In genomic region chr18:12679183-12679786, GRCh38 we compare ENCODE assay signal across 8 cellular contexts. TPM values are rescaled to one million over a fixed set of nuclear protein-coding genes. Genes with fewer than 3 reads are reported as not detected.
DNase-seq lines count a peak whose midpoint lies in the region; ATAC-seq and TF ChIP-seq lines count a peak whose summit lies in the region.

No MANE protein-coding gene starts in this region.

- H3K27ac ChIP-seq in left ventricle myocardium inferior (replicated peaks) = peak overlapping the region; percentile 92
- H3K27ac ChIP-seq in skin epidermis = peak overlapping the region in 18 of 21 experiments; percentile 36 to 83 (median 69)

- no peaks in the 10 kb centered on the region for H3K9me3 ChIP-seq in left ventricle myocardium inferior (replicated peaks)

- intact Hi-C loops in activated T-helper 1 cell treated with anti-CD3 and anti-CD28 coated beads, Interleukin-12 subunit alpha, Interleukin-12 subunit beta, Interleukin-2, Interleukin-4 antibody, amounts not matched to agents 30 ng/mL and 10 ng/mL and 1 ng/mL, durations not matched to agents 14 hours and 24 hours and 36 hours (cut with micrococcal nuclease) = no loop called here
- intact Hi-C loops in left ventricle myocardium inferior (cut with micrococcal nuclease) = no loop called here

- H3K27me3 Mint-ChIP-seq in activated T-helper 1 cell treated with anti-CD3 and anti-CD28 coated beads, Interleukin-12 subunit alpha, Interleukin-12 subunit beta, Interleukin-2, Interleukin-4 antibody, amounts not matched to agents 30 ng/mL and 10 ng/mL and 1 ng/mL, durations not matched to agents 14 hours and 24 hours and 36 hours (ENCODE audit: insufficient read depth) = no peaks in the 10 kb centered on the region

- DNase-seq in HK-2 (ENCODE audit: unreplicated experiment) = peak; percentile 10
- no peak for DNase-seq in activated T-helper 1 cell treated with anti-CD3 and anti-CD28 coated beads, Interleukin-12 subunit alpha, Interleukin-12 subunit beta, Interleukin-2, Interleukin-4 antibody, amounts not matched to agents 30 ng/mL and 10 ng/mL and 1 ng/mL, durations not matched to agents 14 hours and 24 hours and 36 hours (ENCODE audit: low spot score)
- DNase-seq in left ventricle myocardium inferior = peak; percentile 64
- no peak for DNase-seq in occipital lobe (lab: John Stamatoyannopoulos, UW)
- DNase-seq in NOMO-1 treated with dmso at 0.1 percent for 144 hours (lab: John Stamatoyannopoulos, UW; ENCODE audit: unreplicated experiment) = no peak
- no peak for DNase-seq in NCI-H748 (lab: John Stamatoyannopoulos, UW; ENCODE audit: unreplicated experiment)

- H3K4me1 ChIP-seq in left ventricle myocardium inferior = peaks cover 12% of the 10 kb centered on the region

- peaks cover 13% of the 10 kb centered on the region for H3K4me1 Mint-ChIP-seq in activated T-helper 1 cell treated with anti-CD3 and anti-CD28 coated beads, Interleukin-12 subunit alpha, Interleukin-12 subunit beta, Interleukin-2, Interleukin-4 antibody, amounts not matched to agents 30 ng/mL and 10 ng/mL and 1 ng/mL, durations not matched to agents 14 hours and 24 hours and 36 hours (ENCODE audit: low read depth)

- no peak for ATAC-seq in GM18873 (IDR thresholded peaks at IDR 0.05; ENCODE audit: low FRiP score, unreplicated experiment)

- peaks cover 32% of the 10 kb centered on the region for H3K36me3 ChIP-seq in left ventricle myocardium inferior

- TF ChIP-seq CTCF in left ventricle myocardium inferior (IDR thresholded peaks at IDR 0.05; ENCODE audit: borderline replicate concordance) = no peak

- peaks cover 13% of the 10 kb centered on the region for H3K36me3 Mint-ChIP-seq in activated T-helper 1 cell treated with anti-CD3 and anti-CD28 coated beads, Interleukin-12 subunit alpha, Interleukin-12 subunit beta, Interleukin-2, Interleukin-4 antibody, amounts not matched to agents 30 ng/mL and 10 ng/mL and 1 ng/mL, durations not matched to agents 14 hours and 24 hours and 36 hours (ENCODE audit: low read depth)

- H3K27me3 ChIP-seq in left ventricle myocardium inferior (ENCODE audit: low read depth) = no peaks in the 10 kb centered on the region

- H3K4me3 ChIP-seq in left ventricle myocardium inferior = peak overlapping the region; percentile 47
- no peak overlapping the region for H3K4me3 ChIP-seq in skin epidermis

- peak overlapping the region; percentile 30 for H3K4me3 Mint-ChIP-seq in activated T-helper 1 cell treated with anti-CD3 and anti-CD28 coated beads, Interleukin-12 subunit alpha, Interleukin-12 subunit beta, Interleukin-2, Interleukin-4 antibody, amounts not matched to agents 30 ng/mL and 10 ng/mL and 1 ng/mL, durations not matched to agents 14 hours and 24 hours and 36 hours

- no peaks in the 10 kb centered on the region for H3K9me3 Mint-ChIP-seq in activated T-helper 1 cell treated with anti-CD3 and anti-CD28 coated beads, Interleukin-12 subunit alpha, Interleukin-12 subunit beta, Interleukin-2, Interleukin-4 antibody, amounts not matched to agents 30 ng/mL and 10 ng/mL and 1 ng/mL, durations not matched to agents 14 hours and 24 hours and 36 hours

- peak overlapping the region; percentile 83 for H3K27ac Mint-ChIP-seq in activated T-helper 1 cell treated with anti-CD3 and anti-CD28 coated beads, Interleukin-12 subunit alpha, Interleukin-12 subunit beta, Interleukin-2, Interleukin-4 antibody, amounts not matched to agents 30 ng/mL and 10 ng/mL and 1 ng/mL, durations not matched to agents 14 hours and 24 hours and 36 hours

RNA-seq across cellular contexts. Expression of gene SPIRE1, which starts 21.4 kb away (rescaled TPM):
- 8.8 and 10.9 TPM in 2 replicates for total RNA-seq in activated T-helper 1 cell treated with anti-CD3 and anti-CD28 coated beads, Interleukin-12 subunit alpha, Interleukin-12 subunit beta, Interleukin-2, Interleukin-4 antibody, amounts not matched to agents 30 ng/mL and 10 ng/mL and 1 ng/mL, durations not matched to agents 14 hours and 24 hours and 36 hours
- 42.4 TPM for total RNA-seq in left ventricle myocardium inferior
- total RNA-seq in occipital lobe = 128 TPM

RNA-seq across cellular contexts. Expression of gene CEP76, which starts 23.2 kb away (rescaled TPM):
- total RNA-seq in activated T-helper 1 cell treated with anti-CD3 and anti-CD28 coated beads, Interleukin-12 subunit alpha, Interleukin-12 subunit beta, Interleukin-2, Interleukin-4 antibody, amounts not matched to agents 30 ng/mL and 10 ng/mL and 1 ng/mL, durations not matched to agents 14 hours and 24 hours and 36 hours = 16.1 and 17.5 TPM in 2 replicates
- total RNA-seq in left ventricle myocardium inferior = 3.7 TPM
- 22.5 TPM for total RNA-seq in occipital lobe

RNA-seq across cellular contexts. Expression of gene PSMG2, which starts 23.6 kb away (rescaled TPM):
- total RNA-seq in activated T-helper 1 cell treated with anti-CD3 and anti-CD28 coated beads, Interleukin-12 subunit alpha, Interleukin-12 subunit beta, Interleukin-2, Interleukin-4 antibody, amounts not matched to agents 30 ng/mL and 10 ng/mL and 1 ng/mL, durations not matched to agents 14 hours and 24 hours and 36 hours = 113 and 118 TPM in 2 replicates
- total RNA-seq in left ventricle myocardium inferior = 39.5 TPM
- 73.2 TPM for total RNA-seq in occipital lobe

Comparison
In these comparisons a context has a peak if more than half of its experiments do, and no peak if none do; other contexts are left out.
1. DNase-seq: peak in HK-2 (single experiment) and left ventricle myocardium inferior (single experiment); none in activated T-helper 1 cell treated with anti-CD3 and anti-CD28 coated beads, Interleukin-12 subunit alpha, Interleukin-12 subunit beta, Interleukin-2, Interleukin-4 antibody, amounts not matched to agents 30 ng/mL and 10 ng/mL and 1 ng/mL, durations not matched to agents 14 hours and 24 hours and 36 hours (single experiment), occipital lobe (single experiment), NOMO-1 treated with dmso at 0.1 percent for 144 hours (single experiment) and NCI-H748 (single experiment).